ENCODE assay signal across 8 cellular contexts in genomic region chr18:35355140-35355618, GRCh38. TPM values are rescaled to one million over a fixed set of nuclear protein-coding genes. Genes with fewer than 3 reads are reported as not detected.
DNase-seq lines count a peak whose midpoint lies in the region; ATAC-seq and TF ChIP-seq lines count a peak whose summit lies in the region.

No MANE protein-coding gene starts in this region.

- CTCF ChIA-PET in Panc1 (lab: Charles Lee), result interaction anchor here (1.2 kb wide), 1 partner anchor 9 kb away, joined by 14 read pairs; no protein-coding TSS in a partner anchor

- H3K4me2 ChIP-seq in neural progenitor cell, result peak overlapping the region; percentile 54

- H3K4me1 ChIP-seq in Panc1 (ENCODE audit: control insufficient read depth, insufficient read depth, low read length), result no peaks in the 10 kb centered on the region; the same call in 1 of the 2 replicates
- H3K4me1 ChIP-seq in neural progenitor cell, result peaks cover 8% of the 10 kb centered on the region
- no peaks in the 10 kb centered on the region for H3K4me1 ChIP-seq in testis

- peaks cover 6% of the 10 kb centered on the region for H3K36me3 Mint-ChIP-seq in neural progenitor cell

- in situ Hi-C loops in Panc1 (cut with HindIII; ENCODE audit: low pct_unique_long_range_greater_than_20kb, low sequenced_read_pairs), result no loop called here

- TF ChIP-seq CTCF in Panc1 (IDR thresholded peaks at IDR 0.05) (peak; percentile 78), fibroblast of villous mesenchyme (IDR thresholded peaks at IDR 0.05; ENCODE audit: insufficient read depth, low read depth, low read length) (peak; percentile 83), neural progenitor cell (IDR thresholded peaks at IDR 0.05) (peak; percentile 72), testis (IDR thresholded peaks at IDR 0.05) (peak; percentile 23 to 47 (median 47))

- H3K36me3 ChIP-seq in Panc1 (ENCODE audit: control insufficient read depth, insufficient read depth, low read length), result no peaks in the 10 kb centered on the region
- no peaks in the 10 kb centered on the region for H3K36me3 ChIP-seq in neural progenitor cell
- H3K36me3 ChIP-seq in testis (ENCODE audit: low read depth, missing control alignments), result no peaks in the 10 kb centered on the region

- POLR2A ChIA-PET in Panc1 (lab: Charles Lee), result interaction anchor here (0.5 to 0.8 kb wide), 3 partner anchors 10 to 488 kb away, joined by 3 to 6 read pairs (median 4); no protein-coding TSS in a partner anchor

- H4K20me1 ChIP-seq in neural progenitor cell (ENCODE audit: low read depth), result no peaks in the 10 kb centered on the region

- H3F3A ChIP-seq in neural progenitor cell (ENCODE audit: low read depth), result no peaks in the 10 kb centered on the region

- intact Hi-C loops in Panc1 (cut with micrococcal nuclease; ENCODE audit: unreplicated experiment), result no loop called here
- intact Hi-C loops in testis (cut with DNase I; ENCODE audit: low total_unique reads), result no loop called here

- no peak overlapping the region for H3K9ac ChIP-seq in neural progenitor cell

- WGBS in testis, 2 donors, result 39 to 41% methylated on average over 4 of the region's 4 CpGs

- H3K27ac ChIP-seq in Panc1 (ENCODE audit: low read length), result no peak overlapping the region
- no peak overlapping the region for H3K27ac ChIP-seq in neural progenitor cell
- no peak overlapping the region for H3K27ac ChIP-seq in testis

- peaks cover 9% of the 10 kb centered on the region for H3K4me1 Mint-ChIP-seq in neural progenitor cell

- H3K27ac Mint-ChIP-seq in neural progenitor cell, result no peak overlapping the region

- H3K4me3 ChIP-seq in Panc1 (ENCODE audit: low read depth in 2 of 2, low read length in 2 of 2) (peak overlapping the region in 1 of 2 experiments; percentile 34; a peak in 1 of 4 replicates), fibroblast of villous mesenchyme (ENCODE audit: low read depth, low read length) (peak overlapping the region; percentile 31), neural progenitor cell (no peak overlapping the region), testis (no peak overlapping the region)

- no TSS peak for BruUV-seq in Panc1 (replicated peaks; lab: Mats Ljungman, UMichigan)

- TF ChIP-seq POLR2A in testis (IDR thresholded peaks at IDR 0.05), result no peak

- peaks cover 3% of the 10 kb centered on the region for H3K27me3 Mint-ChIP-seq in neural progenitor cell (ENCODE audit: insufficient read depth, low read depth)

- no peaks in the 10 kb centered on the region for H3K79me2 ChIP-seq in neural progenitor cell (ENCODE audit: low read depth)

- peaks cover 16% of the 10 kb centered on the region for H3K9me3 Mint-ChIP-seq in neural progenitor cell

- peak overlapping the region; percentile 85 for H2AFZ ChIP-seq in neural progenitor cell (replicated peaks)

- H3K4me3 Mint-ChIP-seq in neural progenitor cell, result peak overlapping the region; percentile 73

- ATAC-seq in GM21526 (IDR thresholded peaks at IDR 0.05; ENCODE audit: low FRiP score, unreplicated experiment) (peak; percentile 98), Panc1 (peak; percentile 99)

- DNase-seq in DMS53 (lab: John Stamatoyannopoulos, UW) (peak; percentile 91), HuH-7.5 (ENCODE audit: low spot score) (peak; percentile 19), Panc1 (ENCODE audit: low read depth, low spot score) (peak; percentile 59), fibroblast of villous mesenchyme (ENCODE audit: low read depth) (peak; percentile 82), neural progenitor cell (ENCODE audit: low spot score) (peak; percentile 86), testis (peak; percentile 88)
- DNase-seq in activated T-helper 1 cell treated with anti-CD3 and anti-CD28 coated beads, Interleukin-2, amount 50 U/mL, for 16 hours (ENCODE audit: low read depth in 1 of 2, low spot score in 1 of 2), result peak; percentile 22 to 33

- H3K27me3 ChIP-seq in Panc1 (ENCODE audit: control insufficient read depth, insufficient read depth, low read length) (no peaks in the 10 kb centered on the region), neural progenitor cell (no peaks in the 10 kb centered on the region), testis (no peaks in the 10 kb centered on the region)

- peaks cover 4% of the 10 kb centered on the region; the same call in 1 of the 2 replicates for H3K9me3 ChIP-seq in Panc1 (ENCODE audit: control insufficient read depth, insufficient read depth, low read depth, low read length)
- H3K9me3 ChIP-seq in neural progenitor cell (ENCODE audit: low read depth), result no peaks in the 10 kb centered on the region
- no peaks in the 10 kb centered on the region for H3K9me3 ChIP-seq in testis

RNA-seq across cellular contexts. Expression of gene ZNF24, which starts 11.0 kb away (rescaled TPM):
- total RNA-seq in Panc1 (2021; ENCODE audit: unreplicated experiment) (46.8 TPM), fibroblast of villous mesenchyme (23.8 and 41.0 TPM in 2 replicates), neural progenitor cell (ENCODE audit: low replicate concordance) (53.6 and 84.8 TPM in 2 replicates), testis (10 to 100 TPM; 38.9 to 39.8 TPM)
- polyA plus RNA-seq in Panc1 (2012; ENCODE audit: insufficient read length), result 18.7 TPM
- polyA plus RNA-seq in testis (ENCODE audit: insufficient read depth, low read depth, low replicate concordance), result 29.2 TPM

RNA-seq across cellular contexts. Expression of gene ZNF396, which starts 22.0 kb away (rescaled TPM):
- total RNA-seq in Panc1 (2021; ENCODE audit: unreplicated experiment) (2.8 TPM), fibroblast of villous mesenchyme (0.64 and 1.3 TPM in 2 replicates), neural progenitor cell (ENCODE audit: low replicate concordance) (1.4 and 2.2 TPM in 2 replicates), testis (1 to 10 TPM; 3.7 to 7.3 TPM)
- polyA plus RNA-seq in Panc1 (2012; ENCODE audit: insufficient read length), result 2.0 TPM
- polyA plus RNA-seq in testis (ENCODE audit: insufficient read depth, low read depth, low replicate concordance), result 9.3 TPM

Comparison
In these comparisons a context has a peak if more than half of its experiments do, and no peak if none do; other contexts are left out.
1. DNase-seq: peak in every context shown above with its lines; median percentile 91 in DMS53; 88 in testis; 86 in neural progenitor cell; 82 in fibroblast of villous mesenchyme; 59 in Panc1; 28 in activated T-helper 1 cell treated with anti-CD3 and anti-CD28 coated beads, Interleukin-2, amount 50 U/mL, for 16 hours; 19 in HuH-7.5.